In the genomic region with DNA sequence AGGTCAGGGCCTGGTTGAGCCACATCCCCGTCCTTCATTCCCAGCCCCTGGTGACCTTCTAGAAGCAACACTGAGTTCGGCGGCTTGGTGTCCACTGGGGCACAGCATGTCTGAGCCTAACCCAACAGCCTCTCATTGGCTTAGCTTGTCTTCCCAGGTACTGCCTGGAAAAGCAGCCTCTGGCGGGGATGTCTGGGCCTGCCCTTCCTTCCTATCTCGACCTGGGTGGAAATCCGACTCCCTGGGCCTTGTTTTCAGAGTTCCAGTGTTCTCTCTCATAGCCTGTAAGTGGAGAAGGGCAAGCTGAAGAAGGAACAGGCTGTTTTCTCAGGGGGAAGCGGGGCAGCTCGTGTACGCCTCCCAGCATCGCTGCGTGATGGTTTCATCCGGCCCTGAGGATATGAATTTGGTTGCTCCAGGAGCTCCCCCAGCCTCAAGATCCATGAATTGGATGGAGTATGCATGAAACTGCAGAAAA, we compare ENCODE assay signal across 8 cellular contexts.
DNase-seq lines count a peak whose midpoint lies in the region; ATAC-seq and TF ChIP-seq lines count a peak whose summit lies in the region.

No MANE protein-coding gene starts in this region.

- no peaks in the 10 kb centered on the region for H3K9me3 Mint-ChIP-seq in osteocyte (ENCODE audit: unreplicated experiment)

- DNase-seq in DMS79 treated with DMSO at 0.1 percent for 48 hours (lab: John Stamatoyannopoulos, UW) (peak; percentile 85), NCI-H345 (lab: John Stamatoyannopoulos, UW) (peak; percentile 46), colonic mucosa (no peak), osteocyte (ENCODE audit: extremely low spot score, unreplicated experiment) (peak; percentile 91), HEK293T (ENCODE audit: extremely low spot score) (no peak)
- DNase-seq in stimulated activated CD4-positive, alpha-beta T cell treated with anti-CD3 and anti-CD28 coated beads, Interleukin-2, amount 100 ng/mL, for 24 hours, result no peak

- peaks cover 77% of the 10 kb centered on the region for H3K4me1 Mint-ChIP-seq in osteocyte (ENCODE audit: unreplicated experiment)

- peaks cover 43% of the 10 kb centered on the region for H3K4me1 ChIP-seq in colonic mucosa

- peak overlapping the region in 1 of 2 donors; percentile 53 for H3K9ac ChIP-seq in colonic mucosa (ENCODE audit: low read depth in 2 of 2, low read length in 2 of 2)

- no peaks in the 10 kb centered on the region for H3K36me3 ChIP-seq in colonic mucosa

- no peak overlapping the region for H3K4me3 ChIP-seq in colonic mucosa

- TF ChIP-seq CTCF in colonic mucosa (IDR thresholded peaks at IDR 0.05) (no peak), osteocyte (IDR thresholded peaks at IDR 0.05) (peak; percentile 20)

- CTCF ChIA-PET in HEK293T (lab: Yijun Ruan, JAX), result interaction anchor here (0.7 to 1.0 kb wide), 3 partner anchors 123 to 239 kb away, joined by 3 to 4 read pairs (median 3); no protein-coding TSS in a partner anchor

- peak overlapping the region; percentile 99 for H3K27ac ChIP-seq in colonic mucosa

- no peaks in the 10 kb centered on the region for H3K36me3 Mint-ChIP-seq in osteocyte (ENCODE audit: unreplicated experiment)

- peak overlapping the region; percentile 100 for H3K27ac Mint-ChIP-seq in osteocyte (ENCODE audit: unreplicated experiment)

- no peaks in the 10 kb centered on the region for H3K27me3 ChIP-seq in colonic mucosa

- H3K27me3 Mint-ChIP-seq in osteocyte (ENCODE audit: unreplicated experiment), result no peaks in the 10 kb centered on the region

- intact Hi-C loops in colonic mucosa (cut with DNase I), result loop anchor here (10.0 kb wide), 2 partner anchors 258 to 358 kb away; no protein-coding TSS in a partner anchor

- POLR2A ChIA-PET in HEK293T (lab: Yijun Ruan, JAX), result interaction anchor here (0.8 to 8.4 kb wide), 10 partner anchors 10 to 244 kb away, joined by 3 to 154 read pairs (median 5); a partner anchor contains a TSS

- no peak overlapping the region for H3K4me3 Mint-ChIP-seq in osteocyte (ENCODE audit: unreplicated experiment)

- no peaks in the 10 kb centered on the region for H3K9me3 ChIP-seq in colonic mucosa

- ATAC-seq in GM18907 (IDR thresholded peaks at IDR 0.05; ENCODE audit: unreplicated experiment), result no peak
- no peak for ATAC-seq in HG03460 (IDR thresholded peaks at IDR 0.05; ENCODE audit: unreplicated experiment)

TF ChIP-seq in HEK293T, 16 proteins besides CTCF, POLR2A, EP300 and RAD21:
- no peak for TF ChIP-seq FOXM1 (IDR thresholded peaks at IDR 0.05; ENCODE audit: borderline replicate concordance)
- TF ChIP-seq SP1 (IDR thresholded peaks at IDR 0.05), result no peak
- TF ChIP-seq, protein P1, sequence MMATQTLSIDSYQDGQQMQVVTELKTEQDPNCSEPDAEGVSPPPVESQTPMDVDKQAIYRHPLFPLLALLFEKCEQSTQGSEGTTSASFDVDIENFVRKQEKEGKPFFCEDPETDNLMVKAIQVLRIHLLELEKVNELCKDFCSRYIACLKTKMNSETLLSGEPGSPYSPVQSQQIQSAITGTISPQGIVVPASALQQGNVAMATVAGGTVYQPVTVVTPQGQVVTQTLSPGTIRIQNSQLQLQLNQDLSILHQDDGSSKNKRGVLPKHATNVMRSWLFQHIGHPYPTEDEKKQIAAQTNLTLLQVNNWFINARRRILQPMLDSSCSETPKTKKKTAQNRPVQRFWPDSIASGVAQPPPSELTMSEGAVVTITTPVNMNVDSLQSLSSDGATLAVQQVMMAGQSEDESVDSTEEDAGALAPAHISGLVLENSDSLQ (IDR thresholded peaks at IDR 0.05), result no peak
- TF ChIP-seq HDGF (IDR thresholded peaks at IDR 0.05; ENCODE audit: borderline replicate concordance), result no peak; the same call in 1 of the 2 replicates
- no peak for TF ChIP-seq ELF4 (IDR thresholded peaks at IDR 0.05)
- no peak for TF ChIP-seq L3MBTL2 (conservative IDR thresholded peaks at IDR 0.05)
- TF ChIP-seq SUZ12 (IDR thresholded peaks at IDR 0.05), result no peak

Comparison
In these comparisons a context has a peak if more than half of its experiments do, and no peak if none do; other contexts are left out.
1. DNase-seq: peak in DMS79 treated with DMSO at 0.1 percent for 48 hours (single experiment), NCI-H345 (single experiment) and osteocyte (single experiment); none in colonic mucosa (single experiment), HEK293T (single experiment) and stimulated activated CD4-positive, alpha-beta T cell treated with anti-CD3 and anti-CD28 coated beads, Interleukin-2, amount 100 ng/mL, for 24 hours (0 of 2).